In the genomic region with DNA sequence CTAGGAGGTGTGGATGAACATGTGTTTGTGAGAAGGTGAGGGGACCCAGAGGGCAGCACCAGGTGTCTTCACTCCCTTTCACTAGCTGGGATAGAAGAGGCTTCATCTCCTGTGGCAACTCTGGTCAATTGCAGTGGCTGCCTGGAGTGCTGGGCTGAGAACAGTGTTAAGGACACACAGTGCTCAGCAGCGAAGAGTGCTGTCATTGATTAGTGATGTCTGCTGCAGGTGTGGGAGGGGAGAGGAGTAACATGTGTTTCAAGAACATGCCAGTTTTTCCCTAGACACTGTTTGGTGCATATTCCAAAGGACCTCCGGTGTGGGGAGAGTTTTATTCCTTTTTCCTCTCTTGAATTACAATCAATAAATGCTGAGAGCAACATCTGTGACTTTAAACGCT, we compare ENCODE assay signal across 2 cellular contexts.
TF ChIP-seq lines count a peak whose summit lies in the region.

No MANE protein-coding gene starts in this region.

TF ChIP-seq in HEK293, 187 proteins besides CTCF, POLR2A, EP300 and RAD21:
- TF ChIP-seq ZNF23 (tag by site-specific recombination; IDR thresholded peaks at IDR 0.05; ENCODE audit: borderline replicate concordance) (peak; percentile 62; the same call in 1 of the 2 replicates), SETDB1 (IDR thresholded peaks at IDR 0.05; ENCODE audit: insufficient read length, low read length) (peak; percentile 89), KLF7 (tag by site-specific recombination; IDR thresholded peaks at IDR 0.05; ENCODE audit: borderline replicate concordance) (no peak)

TF ChIP-seq in GM12878, 131 proteins besides CTCF, POLR2A, EP300 and RAD21:
- TF ChIP-seq SREBF1 (IDR thresholded peaks at IDR 0.05; ENCODE audit: low read length) (no peak), CHD4 (IDR thresholded peaks at IDR 0.05) (no peak), RAD51 (IDR thresholded peaks at IDR 0.05) (no peak), TCF12 (IDR thresholded peaks at IDR 0.05; ENCODE audit: low read depth, low read length) (no peak), RELA (IDR thresholded peaks at IDR 0.05; ENCODE audit: borderline replicate concordance, partially characterized antibody) (no peak), DPF2 (IDR thresholded peaks at IDR 0.05) (peak; percentile 17; the same call in 1 of the 2 replicates), MEF2B (IDR thresholded peaks at IDR 0.05; ENCODE audit: partially characterized antibody, poor library complexity, severe bottlenecking) (no peak), CBFB (IDR thresholded peaks at IDR 0.05; ENCODE audit: low read depth) (no peak), STAT1 (conservative IDR thresholded peaks at IDR 0.05) (no peak), SUZ12 (IDR thresholded peaks at IDR 0.05; ENCODE audit: unreplicated experiment) (no peak), POU2F2 (IDR thresholded peaks at IDR 0.05; ENCODE audit: borderline replicate concordance, low read depth, low read length) (no peak), WRNIP1 (IDR thresholded peaks at IDR 0.05; ENCODE audit: borderline replicate concordance, low read depth, low read length) (no peak), BHLHE40 (IDR thresholded peaks at IDR 0.05; ENCODE audit: borderline replicate concordance in 1 of 2, low read depth in 2 of 2, low read length in 1 of 2) (no peak), CBX3 (IDR thresholded peaks at IDR 0.05; ENCODE audit: borderline replicate concordance, low read depth) (no peak), SRF (IDR thresholded peaks at IDR 0.05; ENCODE audit: low read depth in 2 of 2, low read length in 2 of 2) (0 out of 4 replicates have a peak, but pooled peaks of 1 of the 2 experiments have one; percentile 42), CBX5 (IDR thresholded peaks at IDR 0.05; ENCODE audit: low read depth) (no peak), HDAC2 (IDR thresholded peaks at IDR 0.05) (no peak), SP1 (IDR thresholded peaks at IDR 0.05; ENCODE audit: low read depth, low read length) (no peak), GABPA (IDR thresholded peaks at IDR 0.05; ENCODE audit: low read depth) (no peak), EZH2 (IDR thresholded peaks at IDR 0.05; ENCODE audit: borderline replicate concordance, control insufficient read depth, low read depth, low read length) (no peak), PML (IDR thresholded peaks at IDR 0.05; ENCODE audit: low read length) (no peak; the same call in 1 of the 2 replicates)
- TF ChIP-seq, protein P1, sequence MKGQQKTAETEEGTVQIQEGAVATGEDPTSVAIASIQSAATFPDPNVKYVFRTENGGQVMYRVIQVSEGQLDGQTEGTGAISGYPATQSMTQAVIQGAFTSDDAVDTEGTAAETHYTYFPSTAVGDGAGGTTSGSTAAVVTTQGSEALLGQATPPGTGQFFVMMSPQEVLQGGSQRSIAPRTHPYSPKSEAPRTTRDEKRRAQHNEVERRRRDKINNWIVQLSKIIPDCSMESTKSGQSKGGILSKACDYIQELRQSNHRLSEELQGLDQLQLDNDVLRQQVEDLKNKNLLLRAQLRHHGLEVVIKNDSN (IDR thresholded peaks at IDR 0.05; ENCODE audit: borderline replicate concordance, extremely low read length, insufficient read depth, low read depth, low read length): no peak
- TF ChIP-seq, protein P2, sequence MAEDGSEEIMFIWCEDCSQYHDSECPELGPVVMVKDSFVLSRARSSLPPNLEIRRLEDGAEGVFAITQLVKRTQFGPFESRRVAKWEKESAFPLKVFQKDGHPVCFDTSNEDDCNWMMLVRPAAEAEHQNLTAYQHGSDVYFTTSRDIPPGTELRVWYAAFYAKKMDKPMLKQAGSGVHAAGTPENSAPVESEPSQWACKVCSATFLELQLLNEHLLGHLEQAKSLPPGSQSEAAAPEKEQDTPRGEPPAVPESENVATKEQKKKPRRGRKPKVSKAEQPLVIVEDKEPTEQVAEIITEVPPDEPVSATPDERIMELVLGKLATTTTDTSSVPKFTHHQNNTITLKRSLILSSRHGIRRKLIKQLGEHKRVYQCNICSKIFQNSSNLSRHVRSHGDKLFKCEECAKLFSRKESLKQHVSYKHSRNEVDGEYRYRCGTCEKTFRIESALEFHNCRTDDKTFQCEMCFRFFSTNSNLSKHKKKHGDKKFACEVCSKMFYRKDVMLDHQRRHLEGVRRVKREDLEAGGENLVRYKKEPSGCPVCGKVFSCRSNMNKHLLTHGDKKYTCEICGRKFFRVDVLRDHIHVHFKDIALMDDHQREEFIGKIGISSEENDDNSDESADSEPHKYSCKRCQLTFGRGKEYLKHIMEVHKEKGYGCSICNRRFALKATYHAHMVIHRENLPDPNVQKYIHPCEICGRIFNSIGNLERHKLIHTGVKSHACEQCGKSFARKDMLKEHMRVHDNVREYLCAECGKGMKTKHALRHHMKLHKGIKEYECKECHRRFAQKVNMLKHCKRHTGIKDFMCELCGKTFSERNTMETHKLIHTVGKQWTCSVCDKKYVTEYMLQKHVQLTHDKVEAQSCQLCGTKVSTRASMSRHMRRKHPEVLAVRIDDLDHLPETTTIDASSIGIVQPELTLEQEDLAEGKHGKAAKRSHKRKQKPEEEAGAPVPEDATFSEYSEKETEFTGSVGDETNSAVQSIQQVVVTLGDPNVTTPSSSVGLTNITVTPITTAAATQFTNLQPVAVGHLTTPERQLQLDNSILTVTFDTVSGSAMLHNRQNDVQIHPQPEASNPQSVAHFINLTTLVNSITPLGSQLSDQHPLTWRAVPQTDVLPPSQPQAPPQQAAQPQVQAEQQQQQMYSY (CRISPR knock-in tag; IDR thresholded peaks at IDR 0.05): no peak
- TF ChIP-seq, protein P3, sequence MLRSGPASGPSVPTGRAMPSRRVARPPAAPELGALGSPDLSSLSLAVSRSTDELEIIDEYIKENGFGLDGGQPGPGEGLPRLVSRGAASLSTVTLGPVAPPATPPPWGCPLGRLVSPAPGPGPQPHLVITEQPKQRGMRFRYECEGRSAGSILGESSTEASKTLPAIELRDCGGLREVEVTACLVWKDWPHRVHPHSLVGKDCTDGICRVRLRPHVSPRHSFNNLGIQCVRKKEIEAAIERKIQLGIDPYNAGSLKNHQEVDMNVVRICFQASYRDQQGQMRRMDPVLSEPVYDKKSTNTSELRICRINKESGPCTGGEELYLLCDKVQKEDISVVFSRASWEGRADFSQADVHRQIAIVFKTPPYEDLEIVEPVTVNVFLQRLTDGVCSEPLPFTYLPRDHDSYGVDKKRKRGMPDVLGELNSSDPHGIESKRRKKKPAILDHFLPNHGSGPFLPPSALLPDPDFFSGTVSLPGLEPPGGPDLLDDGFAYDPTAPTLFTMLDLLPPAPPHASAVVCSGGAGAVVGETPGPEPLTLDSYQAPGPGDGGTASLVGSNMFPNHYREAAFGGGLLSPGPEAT (IDR thresholded peaks at IDR 0.05; ENCODE audit: low read depth): no peak
- TF ChIP-seq, protein P4, sequence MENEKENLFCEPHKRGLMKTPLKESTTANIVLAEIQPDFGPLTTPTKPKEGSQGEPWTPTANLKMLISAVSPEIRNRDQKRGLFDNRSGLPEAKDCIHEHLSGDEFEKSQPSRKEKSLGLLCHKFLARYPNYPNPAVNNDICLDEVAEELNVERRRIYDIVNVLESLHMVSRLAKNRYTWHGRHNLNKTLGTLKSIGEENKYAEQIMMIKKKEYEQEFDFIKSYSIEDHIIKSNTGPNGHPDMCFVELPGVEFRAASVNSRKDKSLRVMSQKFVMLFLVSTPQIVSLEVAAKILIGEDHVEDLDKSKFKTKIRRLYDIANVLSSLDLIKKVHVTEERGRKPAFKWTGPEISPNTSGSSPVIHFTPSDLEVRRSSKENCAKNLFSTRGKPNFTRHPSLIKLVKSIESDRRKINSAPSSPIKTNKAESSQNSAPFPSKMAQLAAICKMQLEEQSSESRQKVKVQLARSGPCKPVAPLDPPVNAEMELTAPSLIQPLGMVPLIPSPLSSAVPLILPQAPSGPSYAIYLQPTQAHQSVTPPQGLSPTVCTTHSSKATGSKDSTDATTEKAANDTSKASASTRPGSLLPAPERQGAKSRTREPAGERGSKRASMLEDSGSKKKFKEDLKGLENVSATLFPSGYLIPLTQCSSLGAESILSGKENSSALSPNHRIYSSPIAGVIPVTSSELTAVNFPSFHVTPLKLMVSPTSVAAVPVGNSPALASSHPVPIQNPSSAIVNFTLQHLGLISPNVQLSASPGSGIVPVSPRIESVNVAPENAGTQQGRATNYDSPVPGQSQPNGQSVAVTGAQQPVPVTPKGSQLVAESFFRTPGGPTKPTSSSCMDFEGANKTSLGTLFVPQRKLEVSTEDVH (IDR thresholded peaks at IDR 0.05; ENCODE audit: low read depth, partially characterized antibody): no peak
- TF ChIP-seq, protein P5, sequence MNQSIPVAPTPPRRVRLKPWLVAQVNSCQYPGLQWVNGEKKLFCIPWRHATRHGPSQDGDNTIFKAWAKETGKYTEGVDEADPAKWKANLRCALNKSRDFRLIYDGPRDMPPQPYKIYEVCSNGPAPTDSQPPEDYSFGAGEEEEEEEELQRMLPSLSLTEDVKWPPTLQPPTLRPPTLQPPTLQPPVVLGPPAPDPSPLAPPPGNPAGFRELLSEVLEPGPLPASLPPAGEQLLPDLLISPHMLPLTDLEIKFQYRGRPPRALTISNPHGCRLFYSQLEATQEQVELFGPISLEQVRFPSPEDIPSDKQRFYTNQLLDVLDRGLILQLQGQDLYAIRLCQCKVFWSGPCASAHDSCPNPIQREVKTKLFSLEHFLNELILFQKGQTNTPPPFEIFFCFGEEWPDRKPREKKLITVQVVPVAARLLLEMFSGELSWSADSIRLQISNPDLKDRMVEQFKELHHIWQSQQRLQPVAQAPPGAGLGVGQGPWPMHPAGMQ (IDR thresholded peaks at IDR 0.05; ENCODE audit: borderline replicate concordance): no peak
- TF ChIP-seq, protein P6, sequence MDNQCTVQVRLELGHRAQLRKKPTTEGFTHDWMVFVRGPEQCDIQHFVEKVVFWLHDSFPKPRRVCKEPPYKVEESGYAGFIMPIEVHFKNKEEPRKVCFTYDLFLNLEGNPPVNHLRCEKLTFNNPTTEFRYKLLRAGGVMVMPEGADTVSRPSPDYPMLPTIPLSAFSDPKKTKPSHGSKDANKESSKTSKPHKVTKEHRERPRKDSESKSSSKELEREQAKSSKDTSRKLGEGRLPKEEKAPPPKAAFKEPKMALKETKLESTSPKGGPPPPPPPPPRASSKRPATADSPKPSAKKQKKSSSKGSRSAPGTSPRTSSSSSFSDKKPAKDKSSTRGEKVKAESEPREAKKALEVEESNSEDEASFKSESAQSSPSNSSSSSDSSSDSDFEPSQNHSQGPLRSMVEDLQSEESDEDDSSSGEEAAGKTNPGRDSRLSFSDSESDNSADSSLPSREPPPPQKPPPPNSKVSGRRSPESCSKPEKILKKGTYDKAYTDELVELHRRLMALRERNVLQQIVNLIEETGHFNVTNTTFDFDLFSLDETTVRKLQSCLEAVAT (IDR thresholded peaks at IDR 0.05): peak; percentile 98
